ENCODE assay signal across 8 cellular contexts in genomic region chr14:24092960-24093900, GRCh38. TPM values are rescaled to one million over a fixed set of nuclear protein-coding genes. Genes with fewer than 3 reads are reported as not detected.
DNase-seq lines count a peak whose midpoint lies in the region; TF ChIP-seq lines count a peak whose summit lies in the region.

No MANE protein-coding gene starts in this region.

- H3K4me1 Mint-ChIP-seq in activated naive CD4-positive, alpha-beta T cell treated with anti-CD3 and anti-CD28 coated beads, Interleukin-2, amount 50 U/mL, for 24 hours, result peaks cover 41% of the 10 kb centered on the region
- peaks cover 46% of the 10 kb centered on the region for H3K4me1 Mint-ChIP-seq in brain

- peaks cover 15% of the 10 kb centered on the region for H3K79me1 ChIP-seq in mesendoderm (ENCODE audit: low read length)

- intact Hi-C loops in transverse colon (cut with DNase I; ENCODE audit: low total_unique reads), result loop anchor here (10.0 kb wide), 1 partner anchor 78 kb away; no protein-coding TSS in a partner anchor

- H3K4me2 ChIP-seq in mesendoderm (ENCODE audit: low read length), result peak overlapping the region; percentile 15

- no peak for TF ChIP-seq POLR2A in transverse colon (IDR thresholded peaks at IDR 0.05)

- H3K4me3 ChIP-seq in mesendoderm (ENCODE audit: low read length) (no peak overlapping the region), transverse colon (peak overlapping the region in 3 of 4 donors; percentile 74 to 92 (median 90))

- H3K36me3 ChIP-seq in mesendoderm (ENCODE audit: control insufficient read depth, insufficient read depth, low read length) (peaks cover 2% of the 10 kb centered on the region), transverse colon (no peaks in the 10 kb centered on the region)

- peaks cover 3% of the 10 kb centered on the region for H3K36me3 Mint-ChIP-seq in activated naive CD4-positive, alpha-beta T cell treated with anti-CD3 and anti-CD28 coated beads, Interleukin-2, amount 50 U/mL, for 24 hours
- no peaks in the 10 kb centered on the region for H3K36me3 Mint-ChIP-seq in brain

- peaks cover 10% of the 10 kb centered on the region for H3K79me2 ChIP-seq in mesendoderm (ENCODE audit: control insufficient read depth, insufficient read depth, low read length)

- TF ChIP-seq EP300 in transverse colon (IDR thresholded peaks at IDR 0.05; ENCODE audit: low read depth), result no peak

- TF ChIP-seq CTCF in brain (conservative IDR thresholded peaks at IDR 0.05) (no peak), transverse colon (IDR thresholded peaks at IDR 0.05) (no peak)

- H3K27ac ChIP-seq in mesendoderm (ENCODE audit: low read depth, low read length) (peak overlapping the region; percentile 22), transverse colon (peak overlapping the region; percentile 92 to 99 (median 97))

- H2BK120ac ChIP-seq in mesendoderm (ENCODE audit: low read depth, low read length), result no peak overlapping the region

- H3K9me3 ChIP-seq in transverse colon, result no peaks in the 10 kb centered on the region

- H3K27me3 Mint-ChIP-seq in activated naive CD4-positive, alpha-beta T cell treated with anti-CD3 and anti-CD28 coated beads, Interleukin-2, amount 50 U/mL, for 24 hours, result no peaks in the 10 kb centered on the region
- H3K27me3 Mint-ChIP-seq in brain, result peaks cover 3% of the 10 kb centered on the region

- H3K4me1 ChIP-seq in mesendoderm (ENCODE audit: control insufficient read depth, low read depth, low read length) (peaks cover 7% of the 10 kb centered on the region), transverse colon (peaks cover 4 to 42% (median 19%) of the 10 kb centered on the region in 4 donors)

- H3K4me3 Mint-ChIP-seq in activated naive CD4-positive, alpha-beta T cell treated with anti-CD3 and anti-CD28 coated beads, Interleukin-2, amount 50 U/mL, for 24 hours, result peak overlapping the region; percentile 81
- peak overlapping the region; percentile 91 to 96 (median 94) for H3K4me3 Mint-ChIP-seq in brain

- peak overlapping the region; percentile 96 for H3K27ac Mint-ChIP-seq in activated naive CD4-positive, alpha-beta T cell treated with anti-CD3 and anti-CD28 coated beads, Interleukin-2, amount 50 U/mL, for 24 hours
- H3K27ac Mint-ChIP-seq in brain, result peak overlapping the region; percentile 78 to 94 (median 86)

- H3K9ac ChIP-seq in mesendoderm (ENCODE audit: low read length), result peak overlapping the region; percentile 66

- peak overlapping the region; percentile 40 for H2BK5ac ChIP-seq in mesendoderm (ENCODE audit: low read length)

- H4K8ac ChIP-seq in mesendoderm (ENCODE audit: low read depth, low read length), result no peak overlapping the region

- no CpG with 5 or more reads among the region's 20 CpGs for WGBS in mesendoderm (ENCODE audit: extremely low coverage, insufficient coverage, low lambda C conversion rate)
- 82 to 90% methylated on average over 4 to 20 of the region's 20 CpGs for WGBS in transverse colon (ENCODE audit: low coverage in 1 of 2), 2 donors

- DNase-seq in activated naive CD4-positive, alpha-beta T cell (lab: John Stamatoyannopoulos, UW), result no peak
- DNase-seq in mesendoderm (peak; percentile 16), transverse colon (peak; percentile 25), NCI-H510A treated with DMSO at 0.1 percent for 48 hours (lab: John Stamatoyannopoulos, UW) (no peak), UCSD-AML1 (lab: John Stamatoyannopoulos, UW; ENCODE audit: unreplicated experiment) (no peak), cerebellum (ENCODE audit: low spot score) (no peak)

- no peak overlapping the region for H2AK5ac ChIP-seq in mesendoderm (ENCODE audit: low read length)

- no peaks in the 10 kb centered on the region for H3K9me3 Mint-ChIP-seq in activated naive CD4-positive, alpha-beta T cell treated with anti-CD3 and anti-CD28 coated beads, Interleukin-2, amount 50 U/mL, for 24 hours
- no peaks in the 10 kb centered on the region for H3K9me3 Mint-ChIP-seq in brain

- no peak overlapping the region for H2BK15ac ChIP-seq in mesendoderm (replicated peaks; ENCODE audit: low read depth)

- peak overlapping the region; percentile 54 for H4K5ac ChIP-seq in mesendoderm (ENCODE audit: low read length)

- H3K4ac ChIP-seq in mesendoderm (ENCODE audit: low read depth, low read length), result peak overlapping the region; percentile 8

- in situ Hi-C loops in transverse colon (cut with MboI; ENCODE audit: low pct_ligation_motif_present in 1 of 4, low pct_unique_long_range_greater_than_20kb in 1 of 4, low sequenced_read_pairs in 3 of 4), result loop anchor here in 1 of 4 donors (5.0 kb wide), 1 partner anchor 36 kb away; no protein-coding TSS in a partner anchor

- H3K27me3 ChIP-seq in mesendoderm (ENCODE audit: insufficient read depth, low read length, poor library complexity) (no peaks in the 10 kb centered on the region), transverse colon (no peaks in the 10 kb centered on the region)

- peak overlapping the region; percentile 44 for H3K18ac ChIP-seq in mesendoderm (ENCODE audit: low read length)

- H3K23ac ChIP-seq in mesendoderm (ENCODE audit: low read length), result no peak overlapping the region

- peak overlapping the region; percentile 86 for H3K56ac ChIP-seq in mesendoderm (ENCODE audit: low read length)

RNA-seq across cellular contexts. Expression of gene PCK2, which starts 0.9 kb away (rescaled TPM):
- polyA plus RNA-seq in brain (ENCODE audit: insufficient read depth, low read depth, low replicate concordance), result 95.9 TPM
- 37.5 TPM for polyA plus RNA-seq in mesendoderm (2013, experiment 1 of 2)
- 37.2 TPM for polyA plus RNA-seq in mesendoderm (2013, experiment 2 of 2)
- 100 to 1,000 TPM in 3 of 4 donors, 10 to 100 TPM in 1; 74.4 to 238 (median 130) TPM for total RNA-seq in transverse colon
- 2.5 TPM for total RNA-seq in cerebellum

RNA-seq across cellular contexts. Expression of gene DCAF11, which starts 21.3 kb away (rescaled TPM):
- polyA plus RNA-seq in brain (ENCODE audit: insufficient read depth, low read depth, low replicate concordance), result 125 TPM
- polyA plus RNA-seq in mesendoderm (2013, experiment 1 of 2), result 25.5 TPM
- polyA plus RNA-seq in mesendoderm (2013, experiment 2 of 2), result 23.1 TPM
- total RNA-seq in transverse colon (100 to 1,000 TPM in 3 of 4 donors, 10 to 100 TPM in 1; 86.4 to 267 (median 198) TPM), cerebellum (46.2 TPM)

RNA-seq across cellular contexts. Expression of gene NRL, which starts 21.5 kb away (rescaled TPM):
- polyA plus RNA-seq in brain (ENCODE audit: insufficient read depth, low read depth, low replicate concordance), result 5.5 TPM
- polyA plus RNA-seq in mesendoderm (2013, experiment 1 of 2), result 1.2 TPM
- polyA plus RNA-seq in mesendoderm (2013, experiment 2 of 2), result 1.3 TPM
- total RNA-seq in transverse colon, result 1 to 10 TPM in 3 of 4 donors, not detected in 1; 1.1 to 2.9 (median 1.6) TPM
- 1.5 TPM for total RNA-seq in cerebellum

RNA-seq across cellular contexts. Expression of gene CPNE6, which starts 21.9 kb away (rescaled TPM):
- polyA plus RNA-seq in brain (ENCODE audit: insufficient read depth, low read depth, low replicate concordance), result 20.6 TPM
- polyA plus RNA-seq in mesendoderm (2013, experiment 1 of 2), result 0.01 TPM
- polyA plus RNA-seq in mesendoderm (2013, experiment 2 of 2), result not detected
- total RNA-seq in transverse colon (1 to 10 TPM in 1 of 4 donors, not detected in 3; 3.4 TPM), cerebellum (0.36 TPM)

RNA-seq across cellular contexts. Expression of gene FITM1, which starts 37.2 kb away (rescaled TPM):
- polyA plus RNA-seq in brain (ENCODE audit: insufficient read depth, low read depth, low replicate concordance), result 2.5 TPM
- polyA plus RNA-seq in mesendoderm (2013, experiment 1 of 2), result 0.17 TPM
- polyA plus RNA-seq in mesendoderm (2013, experiment 2 of 2), result 0.13 TPM
- total RNA-seq in transverse colon, result 1 to 10 TPM in 2 of 4 donors, not detected in 2; 1.4 to 1.6 TPM
- total RNA-seq in cerebellum, result 0.54 TPM

Comparison
In these comparisons a context has a peak if more than half of its experiments do, and no peak if none do; other contexts are left out.
1. DNase-seq: peak in mesendoderm (single experiment) and transverse colon (single experiment); none in activated naive CD4-positive, alpha-beta T cell (0 of 4), NCI-H510A treated with DMSO at 0.1 percent for 48 hours (single experiment), UCSD-AML1 (single experiment) and cerebellum (single experiment).
2. RNA of gene PCK2, which starts 0.9 kb away (total RNA-seq): 74.4 to 238 TPM in transverse colon; 2.5 TPM in cerebellum (single experiment); every median in the first group is over 10 times any median in the second.